In the genomic region with DNA sequence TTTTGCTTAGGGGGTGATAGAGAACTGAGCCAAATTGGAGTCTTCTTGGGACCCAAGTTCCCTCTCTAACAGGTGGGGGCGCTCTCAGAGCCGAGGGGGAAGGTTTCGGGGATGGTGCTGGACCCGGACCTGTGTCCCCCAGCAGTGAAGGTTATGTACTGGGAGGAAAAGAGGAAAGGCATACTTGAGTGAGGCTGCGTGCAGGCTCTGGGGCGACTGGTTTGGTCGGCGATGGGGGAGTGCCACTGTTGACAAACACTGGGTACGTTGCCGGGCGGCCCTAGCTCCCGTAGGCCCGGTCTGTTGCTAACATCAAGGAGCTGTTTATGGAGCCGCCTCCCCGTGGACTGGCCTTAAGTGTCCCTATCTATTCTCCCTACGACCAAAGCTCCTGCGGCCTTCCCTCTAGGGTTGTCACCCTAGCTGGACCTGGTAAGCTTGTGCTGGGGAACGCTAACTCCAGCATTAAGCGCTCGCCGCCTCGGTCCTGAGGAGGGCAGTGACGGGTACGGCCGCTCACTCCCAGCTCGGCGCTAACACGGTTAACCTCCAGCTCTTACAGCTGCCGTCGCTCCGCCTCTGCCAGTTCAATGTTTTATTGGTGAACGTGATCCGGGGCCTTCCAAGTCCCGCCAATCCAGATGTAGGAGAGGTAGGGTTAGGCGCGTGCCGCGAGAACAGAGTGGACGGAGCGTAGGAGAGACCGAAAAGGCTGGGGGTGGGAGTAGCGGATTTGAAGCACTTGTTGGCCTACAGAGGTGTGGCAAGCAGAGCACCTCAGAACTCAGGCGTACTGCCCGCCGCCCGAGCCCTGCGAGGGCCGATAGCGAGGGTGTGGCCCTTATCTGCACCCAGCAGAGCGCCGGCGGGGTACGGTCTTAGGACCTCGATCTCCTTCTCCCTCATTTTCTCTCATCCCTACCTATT, we compare ENCODE assay signal across 8 cellular contexts. TPM values are rescaled to one million over a fixed set of nuclear protein-coding genes. Genes with fewer than 3 reads are reported as not detected.
DNase-seq lines count a peak whose midpoint lies in the region; ATAC-seq and TF ChIP-seq lines count a peak whose summit lies in the region.

A gene (plus strand): TSS at position 685 of the 927 bp plus-strand sequence. CDS start 422 bp downstream, outside the sequence.

- TF ChIP-seq CTCF in C4-2B (conservative IDR thresholded peaks at IDR 0.05) (peak; percentile 57), coronary artery (IDR thresholded peaks at IDR 0.05) (no peak)

- H3K27ac ChIP-seq in C4-2B (peak within 1 kb of the TSS; percentile 72), coronary artery (peak within 1 kb of the TSS; percentile 76 to 92)

- peaks cover 45% of the 10 kb centered on the region for H3K4me1 Mint-ChIP-seq in activated CD4-positive, alpha-beta T cell treated with anti-CD3 and anti-CD28 coated beads, Interleukin-2, amount 10 ng/mL, durations not matched to agents 24 days and 14 days

- H3K27me3 Mint-ChIP-seq in activated CD4-positive, alpha-beta T cell treated with anti-CD3 and anti-CD28 coated beads, Interleukin-2, amount 10 ng/mL, durations not matched to agents 24 days and 14 days = no peaks in the 10 kb centered on the region

- DNase-seq in NCI-H526 treated with DMSO at 0.1 percent for 48 hours (lab: John Stamatoyannopoulos, UW) (peak; percentile 100), coronary artery (ENCODE audit: low spot score) (peak; percentile 99), left kidney (ENCODE audit: low read depth, low spot score) (peak; percentile 100)
- peak; percentile 98 for DNase-seq in activated CD4-positive, alpha-beta T cell treated with anti-CD3 and anti-CD28 coated beads, Interleukin-2, amount 10 ng/mL, durations not matched to agents 24 days and 14 days
- peak; percentile 91 for DNase-seq in stimulated activated CD4-positive, alpha-beta T cell treated with anti-CD3 and anti-CD28 coated beads, Interleukin-2, amount 100 ng/mL, for 24 hours

- peak within 1 kb of the TSS; percentile 98 for H3K27ac Mint-ChIP-seq in activated CD4-positive, alpha-beta T cell treated with anti-CD3 and anti-CD28 coated beads, Interleukin-2, amount 10 ng/mL, durations not matched to agents 24 days and 14 days

- peak; percentile 90 for ATAC-seq in GM19328 (IDR thresholded peaks at IDR 0.05; ENCODE audit: unreplicated experiment)
- peak; percentile 87 for ATAC-seq in HG03520 (IDR thresholded peaks at IDR 0.05; ENCODE audit: unreplicated experiment)

- H3K4me3 Mint-ChIP-seq in activated CD4-positive, alpha-beta T cell treated with anti-CD3 and anti-CD28 coated beads, Interleukin-2, amount 10 ng/mL, durations not matched to agents 24 days and 14 days = peak within 1 kb of the TSS; percentile 83

- intact Hi-C loops in activated CD4-positive, alpha-beta T cell treated with anti-CD3 and anti-CD28 coated beads, Interleukin-2, amount 10 ng/mL, durations not matched to agents 24 days and 14 days (cut with micrococcal nuclease) = loop anchor here (1.0 to 2.0 kb wide), 4 partner anchors 11 to 34 kb away; a partner anchor contains a TSS

- H3K9me3 Mint-ChIP-seq in activated CD4-positive, alpha-beta T cell treated with anti-CD3 and anti-CD28 coated beads, Interleukin-2, amount 10 ng/mL, durations not matched to agents 24 days and 14 days = no peaks in the 10 kb centered on the region

- peak within 1 kb of the TSS; percentile 82 for H3K4me3 ChIP-seq in coronary artery

- peaks cover 48% of the 10 kb centered on the region for H3K36me3 Mint-ChIP-seq in activated CD4-positive, alpha-beta T cell treated with anti-CD3 and anti-CD28 coated beads, Interleukin-2, amount 10 ng/mL, durations not matched to agents 24 days and 14 days (ENCODE audit: low read depth)

RNA-seq across cellular contexts. Expression of the gene that starts here (rescaled TPM):
- 28.6 and 31.1 TPM in 2 replicates for total RNA-seq in activated CD4-positive, alpha-beta T cell treated with anti-CD3 and anti-CD28 coated beads, Interleukin-2, amount 10 ng/mL, durations not matched to agents 24 days and 14 days

Comparison
In these comparisons a context has a peak if more than half of its experiments do, and no peak if none do; other contexts are left out.
1. Peak in every context shown above with its lines: DNase-seq, ATAC-seq, H3K4me3 ChIP-seq and H3K27ac ChIP-seq.